8 cellular contexts compared by ENCODE assay signal in the genomic region with DNA sequence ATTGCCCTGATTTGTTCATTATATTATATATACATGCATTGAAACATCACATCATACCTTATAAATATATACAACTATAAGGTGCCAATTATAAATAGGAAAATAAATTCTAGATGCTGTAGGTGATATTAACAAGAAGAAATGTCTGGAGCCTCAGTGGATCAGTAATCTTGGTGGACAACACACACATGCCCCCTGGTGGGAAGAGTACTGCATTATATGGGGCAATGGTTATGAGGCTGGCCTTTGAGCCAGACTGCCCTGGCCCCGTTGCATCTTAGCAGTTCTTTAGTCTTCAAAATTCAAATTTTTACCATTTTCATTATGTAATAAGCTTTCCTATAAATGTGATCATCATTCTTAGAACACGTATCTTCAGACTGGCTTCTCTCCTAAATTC.
A peak's percentile ranks its signal among the peaks of the same experiment; 100 is the strongest.
DNase-seq lines count a peak whose midpoint lies in the region; ATAC-seq and TF ChIP-seq lines count a peak whose summit lies in the region.

No MANE protein-coding gene starts in this region.

- no peaks in the 10 kb centered on the region for H3K36me3 Mint-ChIP-seq in CD8-positive, alpha-beta memory T cell

- POLR2A ChIA-PET in CD8-positive, alpha-beta memory T cell (lab: Charles Lee) = no interaction called here

- no peak overlapping the region for H3K27ac Mint-ChIP-seq in CD8-positive, alpha-beta memory T cell

- ATAC-seq in HG03159 (IDR thresholded peaks at IDR 0.05; ENCODE audit: unreplicated experiment) = peak; percentile 79

- H3K9me3 ChIP-seq in SJSA1 (replicated peaks) = no peaks in the 10 kb centered on the region
- no peaks in the 10 kb centered on the region for H3K9me3 ChIP-seq in CD8-positive, alpha-beta memory T cell (ENCODE audit: low read length)

- H3K4me1 ChIP-seq in SJSA1 (replicated peaks) = no peaks in the 10 kb centered on the region
- H3K4me1 ChIP-seq in CD8-positive, alpha-beta memory T cell (ENCODE audit: insufficient read depth, low read length) = no peaks in the 10 kb centered on the region

- no peaks in the 10 kb centered on the region for H3K36me3 ChIP-seq in SJSA1
- no peaks in the 10 kb centered on the region for H3K36me3 ChIP-seq in CD8-positive, alpha-beta memory T cell (ENCODE audit: insufficient read depth, low read length)

- no peak overlapping the region for H3K4me3 Mint-ChIP-seq in CD8-positive, alpha-beta memory T cell

- peak; percentile 55 for TF ChIP-seq CTCF in GM12873 (IDR thresholded peaks at IDR 0.05; ENCODE audit: insufficient read depth, low read depth, low read length, missing control alignments)

- H3K27me3 Mint-ChIP-seq in CD8-positive, alpha-beta memory T cell = no peaks in the 10 kb centered on the region

- peaks cover 1 to 5% (median 5%) of the 10 kb centered on the region in 5 donors for H3K9me3 Mint-ChIP-seq in CD8-positive, alpha-beta memory T cell

- H3K4me1 Mint-ChIP-seq in CD8-positive, alpha-beta memory T cell = no peaks in the 10 kb centered on the region

- CTCF ChIA-PET in CD8-positive, alpha-beta memory T cell (lab: Charles Lee) = no interaction called here

- DNase-seq in ACHN = peak; percentile 55
- DNase-seq in SJSA1 (ENCODE audit: low read depth in 1 of 2, low spot score in 2 of 2) = peak; percentile 20 to 53
- DNase-seq in hepatic stellate cell (ENCODE audit: low spot score) = peak; percentile 22
- DNase-seq in cerebellar nuclear complex (lab: John Stamatoyannopoulos, UW) = no peak
- no peak for DNase-seq in CD8-positive, alpha-beta memory T cell
- DNase-seq in HuH-7.5 (ENCODE audit: low spot score) = no peak

- H3K4me3 ChIP-seq in SJSA1 = no peak overlapping the region
- H3K4me3 ChIP-seq in CD8-positive, alpha-beta memory T cell (ENCODE audit: low read length) = no peak overlapping the region

- H3K27me3 ChIP-seq in SJSA1 (replicated peaks) = no peaks in the 10 kb centered on the region; the same call in 1 of the 2 replicates
- no peaks in the 10 kb centered on the region for H3K27me3 ChIP-seq in CD8-positive, alpha-beta memory T cell (ENCODE audit: insufficient read depth, low read length, poor library complexity, severe bottlenecking)

- no peak overlapping the region for H3K27ac ChIP-seq in SJSA1
- H3K27ac ChIP-seq in CD8-positive, alpha-beta memory T cell (ENCODE audit: low read depth, low read length) = no peak overlapping the region

- in situ Hi-C loops in ACHN (cut with HindIII; ENCODE audit: low pct_ligation_motif_present, low pct_unique_long_range_greater_than_20kb, low sequenced_read_pairs) = no loop called here

Comparison
In these comparisons a context has a peak if more than half of its experiments do, and no peak if none do; other contexts are left out.
1. DNase-seq: peak in ACHN (single experiment), SJSA1 (2 of 2) and hepatic stellate cell (single experiment); none in cerebellar nuclear complex (0 of 2), CD8-positive, alpha-beta memory T cell (0 of 5) and HuH-7.5 (single experiment).